1 cellular context compared by ENCODE assay signal in the genomic region with DNA sequence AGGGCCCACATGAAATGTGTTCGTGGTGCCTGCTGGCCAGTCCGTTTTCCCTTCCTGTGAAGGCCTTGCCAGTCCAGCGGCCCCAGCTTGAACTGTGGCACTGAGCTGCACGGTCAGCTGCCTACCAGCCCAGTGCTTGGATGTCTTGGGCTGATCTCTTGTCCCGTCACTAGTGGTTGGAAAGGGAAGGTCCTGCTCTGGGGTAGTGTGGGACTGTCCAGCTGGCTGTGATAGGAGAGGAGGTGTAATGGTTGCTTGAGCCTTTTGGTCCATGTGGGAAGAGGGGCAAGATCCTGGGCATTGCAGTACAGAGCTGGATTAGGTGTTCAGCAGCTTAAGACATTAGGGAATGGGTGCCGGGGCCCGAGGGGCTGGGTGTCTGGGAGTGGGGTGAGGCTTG.
TF ChIP-seq lines count a peak whose summit lies in the region.

No MANE protein-coding gene starts in this region.

TF ChIP-seq in HepG2, 621 proteins besides CTCF, POLR2A, EP300 and RAD21:
- TF ChIP-seq ZKSCAN5 (CRISPR knock-in tag; IDR thresholded peaks at IDR 0.05) (no peak), MTERF4 (CRISPR knock-in tag; IDR thresholded peaks at IDR 0.05) (no peak), ZNF615 (CRISPR knock-in tag; IDR thresholded peaks at IDR 0.05; ENCODE audit: borderline replicate concordance) (no peak), MXD3 (CRISPR knock-in tag; IDR thresholded peaks at IDR 0.05) (no peak), DNMT1 (CRISPR knock-in tag; IDR thresholded peaks at IDR 0.05) (no peak), FOXA3 (CRISPR knock-in tag; IDR thresholded peaks at IDR 0.05) (no peak), ZNF577 (CRISPR knock-in tag; IDR thresholded peaks at IDR 0.05; ENCODE audit: borderline replicate concordance, low read depth) (no peak), RBM22 (optimal IDR thresholded peaks at IDR 0.05; ENCODE audit: low read length) (peak; percentile 59), AGO1 (IDR thresholded peaks at IDR 0.05; ENCODE audit: low read depth, low read length, poor library complexity, severe bottlenecking) (no peak)
TF ChIP-seq in HepG2: peak in this region for 1.
